18 cellular contexts compared by ENCODE assay signal in the genomic region with DNA sequence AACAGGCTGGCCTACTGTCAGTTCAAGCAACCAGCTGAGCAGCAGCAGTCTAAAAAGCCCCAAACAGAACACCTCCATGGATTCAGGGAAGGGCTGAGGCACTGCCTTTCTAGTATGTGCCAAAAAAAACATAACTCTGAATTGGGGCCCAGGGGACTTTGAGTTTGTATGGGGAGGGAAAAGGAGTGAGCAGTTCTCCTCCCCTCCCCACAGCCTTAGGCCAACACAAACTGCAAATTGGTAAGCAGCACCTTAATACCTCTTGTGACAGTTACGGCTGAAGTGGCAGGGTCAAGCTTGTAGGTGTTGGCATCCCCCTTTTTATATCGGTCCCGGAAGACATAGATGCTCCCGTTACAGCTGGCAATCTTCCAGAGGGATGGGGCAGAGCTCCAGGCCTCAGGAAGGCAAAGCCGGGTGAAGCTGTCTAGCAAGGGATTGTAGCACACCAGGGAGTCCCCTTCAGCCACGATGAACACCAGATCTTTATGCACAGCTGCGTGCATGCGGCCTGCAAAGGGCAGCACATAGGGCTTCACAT. TPM values are rescaled to one million over a fixed set of nuclear protein-coding genes. Genes with fewer than 3 reads are reported as not detected.
DNase-seq lines count a peak whose midpoint lies in the region; ATAC-seq, FAIRE-seq and TF ChIP-seq lines count a peak whose summit lies in the region.
"Had no signal": no experiment of that assay in that cellular context is flagged by ENCODE, and none has a peak within 500 bp of the region (broad histone marks: within the 10 kb centered on the region; RNA-seq: fewer than 3 reads in every experiment).

No MANE protein-coding gene starts in this region.

- no peak overlapping the region for H4K5ac ChIP-seq in H1 (ENCODE audit: insufficient read length, low read depth, low read length)

- no peaks in the 10 kb centered on the region for H3K23me2 ChIP-seq in H1 (ENCODE audit: low read depth, low read length)

- no peak for ATAC-seq in HG03045 (IDR thresholded peaks at IDR 0.05; ENCODE audit: unreplicated experiment)
- no peak for ATAC-seq in activated naive CD4-positive, alpha-beta T cell treated with anti-CD3 and anti-CD28 coated beads, Interleukin-2, amount 50 U/mL, for 72 hours
- ATAC-seq: T-helper 17 cell had no signal

- FAIRE-seq in H1 (lab: Jason Lieb, UNC) = no peak

- peaks cover 8% of the 10 kb centered on the region for H3K4me1 ChIP-seq in A673 (ENCODE audit: insufficient read depth, low read length, poor library complexity, severe bottlenecking)
- peaks cover 0 to 2% (median under 1%) of the 10 kb centered on the region in 4 experiments; a peak in 2 of 7 replicates for H3K4me1 ChIP-seq in H1 (replicated peaks in 1 of 4; ENCODE audit: control insufficient read depth in 3 of 4, insufficient read depth in 4 of 4, low read length in 3 of 4)
- H3K4me1 ChIP-seq in mesenchymal stem cell (ENCODE audit: control insufficient read depth, insufficient read depth, low read depth, low read length) = peaks cover 15% of the 10 kb centered on the region

- H3K9ac ChIP-seq in H1 (replicated peaks in 1 of 4; ENCODE audit: extremely low read depth in 1 of 4, low read depth in 3 of 4, low read length in 3 of 4) = no peak overlapping the region
- H3K9ac ChIP-seq in mesenchymal stem cell (ENCODE audit: low read length) = peak overlapping the region; percentile 79

- H3K4me3 ChIP-seq in A673 (ENCODE audit: low read depth, low read length, poor library complexity, severe bottlenecking) = no peak overlapping the region
- H3K4me3 ChIP-seq in H1 (ENCODE audit: extremely low read depth in 1 of 4, insufficient read depth in 2 of 4, low read depth in 3 of 4, low read length in 4 of 4) = no peak overlapping the region
- peak overlapping the region in 1 of 2 experiments; percentile 46 for H3K4me3 ChIP-seq in mesenchymal stem cell (ENCODE audit: insufficient read depth in 1 of 2, low read depth in 1 of 2, low read length in 2 of 2)
- H3K4me3 ChIP-seq: hepatocyte, prostate gland had no signal

- CTCF ChIA-PET in A673 (lab: Charles Lee) = interaction anchor here (0.6 kb wide), 1 partner anchor 289 kb away, joined by 3 read pairs; no protein-coding TSS in a partner anchor
- CTCF ChIA-PET in H1 (lab: Charles Lee; ENCODE audit: partially characterized antibody) = interaction anchor here (2.0 kb wide), 1 partner anchor 45 kb away, joined by 5 read pairs; no protein-coding TSS in a partner anchor

- H3K79me2 ChIP-seq in H1 (ENCODE audit: control insufficient read depth in 1 of 2, insufficient read depth in 2 of 2, low read length in 2 of 2) = peaks cover 0 to 15% of the 10 kb centered on the region in 2 experiments; a peak in 2 of 4 replicates

- no peak overlapping the region for H3K18ac ChIP-seq in H1 (ENCODE audit: extremely low read depth, low read length)
- no peak overlapping the region for H3K18ac ChIP-seq in mesenchymal stem cell (ENCODE audit: low read depth in 1 of 2, low read length in 2 of 2)

- H2BK15ac ChIP-seq in H1 (ENCODE audit: low read length) (no peak overlapping the region), mesenchymal stem cell (ENCODE audit: low read depth, poor library complexity, severe bottlenecking) (no peak overlapping the region)

- H3K4ac ChIP-seq in H1 (replicated peaks; ENCODE audit: insufficient read length, low read depth, low read length) (no peak overlapping the region), mesenchymal stem cell (ENCODE audit: low read depth in 1 of 2, low read length in 2 of 2) (no peak overlapping the region)

- H4K8ac ChIP-seq in H1 (ENCODE audit: extremely low read depth, insufficient read depth, low read length) (no peak overlapping the region), mesenchymal stem cell (ENCODE audit: low read length) (no peak overlapping the region)

- H2AK5ac ChIP-seq in H1 (ENCODE audit: low read depth, low read length) (no peak overlapping the region), mesenchymal stem cell (ENCODE audit: low read length, severe bottlenecking) (no peak overlapping the region)

- DNase-seq in A673 (ENCODE audit: low spot score) (peak; percentile 57), NCI-H69 (lab: John Stamatoyannopoulos, UW) (peak; percentile 66), H1 (ENCODE audit: low read depth in 1 of 2, low spot score in 2 of 2) (no peak), mesenchymal stem cell (no peak), NCI-H2196 (lab: John Stamatoyannopoulos, UW; ENCODE audit: unreplicated experiment) (no peak), activated T-cell treated with anti-CD3 and anti-CD28 coated beads for 4 hours (no peak)
- no peak for DNase-seq in activated naive CD4-positive, alpha-beta T cell treated with anti-CD3 and anti-CD28 coated beads, Interleukin-2, amount 50 U/mL, for 72 hours (ENCODE audit: low spot score in 2 of 2)
- DNase-seq: ACHN; activated CD4-positive, alpha-beta T cell treated with anti-CD3 and anti-CD28 coated beads, Interleukin-2, amount 50 U/mL, for 4 hours; activated naive CD4-positive, alpha-beta T cell treated with anti-CD3 and anti-CD28 coated beads, Interleukin-2, amount 10 ng/mL, durations not matched to agents 7 days and 5 days; endodermal cell; H7; KBM-7; NCI-H2081; T-helper 17 cell had no signal

- H3K27ac ChIP-seq in A673 (ENCODE audit: low read depth, low read length, poor library complexity, severe bottlenecking) = no peak overlapping the region
- H3K27ac ChIP-seq in H1 (ENCODE audit: low read depth, low read length) = no peak overlapping the region
- peak overlapping the region; percentile 17 for H3K27ac ChIP-seq in mesenchymal stem cell (ENCODE audit: low read length, poor library complexity, severe bottlenecking)
- H3K27ac ChIP-seq: hepatocyte, prostate gland had no signal

- WGBS in H1 (ENCODE audit: extremely low coverage in 1 of 2, insufficient coverage in 1 of 2, insufficient read length in 1 of 2, insufficient replicate concordance in 2 of 2, low coverage in 1 of 2, low lambda C conversion rate in 2 of 2, missing lambda C conversion rate in 1 of 2), 2 experiments = 88% methylated on average over 8 of the region's 8 CpGs; no CpG with 5 or more reads in 1 of the 2 experiments
- 96% methylated on average over 8 of the region's 8 CpGs for WGBS in mesenchymal stem cell

- POLR2A ChIA-PET in A673 (lab: Charles Lee; ENCODE audit: low non-redundant PET) = no interaction called here
- POLR2A ChIA-PET in H1 (lab: Charles Lee; ENCODE audit: partially characterized antibody) = interaction anchor here (0.7 to 4.2 kb wide), 9 partner anchors 9 to 155 kb away, joined by 3 to 25 read pairs (median 5); partner anchors contain the start of genes C1QTNF4, CELF1 and FAM180B

- H3K9me3 ChIP-seq in A673 (ENCODE audit: low read depth, low read length, poor library complexity, severe bottlenecking) (no peaks in the 10 kb centered on the region), H1 (ENCODE audit: insufficient read depth in 2 of 2, low read depth in 1 of 2, low read length in 1 of 2) (no peaks in the 10 kb centered on the region), mesenchymal stem cell (ENCODE audit: control insufficient read depth, low read length) (no peaks in the 10 kb centered on the region)
- H3K9me3 ChIP-seq: prostate gland had no signal

- no peak overlapping the region for H2BK5ac ChIP-seq in H1 (ENCODE audit: low read depth, low read length)
- H2BK5ac ChIP-seq in mesenchymal stem cell (ENCODE audit: low read depth, low read length, poor library complexity, severe bottlenecking) = no peak overlapping the region

- no peak for TF ChIP-seq CTCF in A673 (conservative IDR thresholded peaks at IDR 0.05; ENCODE audit: low read depth, low read length)
- TF ChIP-seq CTCF in H1 (IDR thresholded peaks at IDR 0.05; ENCODE audit: control extremely low read depth in 1 of 3, insufficient read depth in 1 of 3, low read depth in 1 of 3, low read length in 3 of 3) = no peak

- no peak overlapping the region for H3K27ac Mint-ChIP-seq in activated naive CD4-positive, alpha-beta T cell treated with anti-CD3 and anti-CD28 coated beads, Interleukin-2, amount 50 U/mL, for 72 hours
- H3K27ac Mint-ChIP-seq: activated naive CD4-positive, alpha-beta T cell treated with anti-CD3 and anti-CD28 coated beads, Interleukin-2, amount 10 ng/mL, durations not matched to agents 7 days and 5 days; endodermal cell; T-helper 17 cell had no signal

- TF ChIP-seq EP300 in H1 (IDR thresholded peaks at IDR 0.05; ENCODE audit: borderline replicate concordance in 1 of 2, low read depth in 2 of 2, low read length in 2 of 2) = no peak

- no peak overlapping the region for H3K56ac ChIP-seq in H1 (replicated peaks; ENCODE audit: insufficient read length, low read depth, low read length)

- TF ChIP-seq RAD21 in H1 (IDR thresholded peaks at IDR 0.05 in 1 of 2, conservative IDR thresholded peaks at IDR 0.05 in 1 of 2; ENCODE audit: low read depth in 2 of 2, low read length in 2 of 2) = no peak

- no TSS peak for BruUV-seq in A673 (replicated peaks; lab: Mats Ljungman, UMichigan)

- TF ChIP-seq POLR2A in H1 (IDR thresholded peaks at IDR 0.05; ENCODE audit: control extremely low read depth in 1 of 2, low read depth in 2 of 2, low read length in 2 of 2) = no peak

- H3K27me3 ChIP-seq in A673 (replicated peaks; ENCODE audit: insufficient read depth, low read depth, low read length, poor library complexity) = no peaks in the 10 kb centered on the region
- no peaks in the 10 kb centered on the region for H3K27me3 ChIP-seq in H1 (replicated peaks in 1 of 4; ENCODE audit: control insufficient read depth in 3 of 4, extremely low read depth in 1 of 4, insufficient read depth in 3 of 4, low read length in 3 of 4)
- H3K27me3 ChIP-seq in mesenchymal stem cell (ENCODE audit: control insufficient read depth in 1 of 2, insufficient read depth in 1 of 2, low read length in 2 of 2) = no peaks in the 10 kb centered on the region
- H3K27me3 ChIP-seq: hepatocyte had no signal

- no peak overlapping the region for H4K91ac ChIP-seq in H1 (replicated peaks; ENCODE audit: insufficient read length, low read length)
- H4K91ac ChIP-seq in mesenchymal stem cell (ENCODE audit: low read length) = no peak overlapping the region

- intact Hi-C loops in A673 (cut with micrococcal nuclease; ENCODE audit: unreplicated experiment) = no loop called here

- H3K79me1 ChIP-seq in H1 (ENCODE audit: low read depth, low read length) (peaks cover 8% of the 10 kb centered on the region; the same call in 1 of the 2 replicates), mesenchymal stem cell (replicated peaks; ENCODE audit: low read length, poor library complexity, severe bottlenecking) (peaks cover 31% of the 10 kb centered on the region)

- H3K36me3 ChIP-seq in A673 (ENCODE audit: insufficient read depth, low read length, poor library complexity, severe bottlenecking) (peaks cover 62% of the 10 kb centered on the region), H1 (ENCODE audit: control insufficient read depth in 2 of 4, insufficient read depth in 4 of 4, low read length in 3 of 4) (peaks cover 11 to 46% (median 24%) of the 10 kb centered on the region in 4 experiments), mesenchymal stem cell (ENCODE audit: control insufficient read depth in 1 of 2, insufficient read depth in 2 of 2, low read depth in 1 of 2, low read length in 2 of 2) (peaks cover 48 to 67% of the 10 kb centered on the region in 2 experiments)
- H3K36me3 ChIP-seq: prostate gland had no signal

- H2BK20ac ChIP-seq in H1 (ENCODE audit: low read length) = no peak overlapping the region

- peaks cover 0 to 8% of the 10 kb centered on the region in 2 experiments for H4K20me1 ChIP-seq in H1 (replicated peaks in 1 of 2; ENCODE audit: control insufficient read depth in 1 of 2, insufficient read depth in 2 of 2, low read length in 2 of 2)

- H3K9me3 Mint-ChIP-seq in activated naive CD4-positive, alpha-beta T cell treated with anti-CD3 and anti-CD28 coated beads, Interleukin-2, amount 50 U/mL, for 72 hours = no peaks in the 10 kb centered on the region
- H3K9me3 Mint-ChIP-seq: activated naive CD4-positive, alpha-beta T cell treated with anti-CD3 and anti-CD28 coated beads, Interleukin-2, amount 10 ng/mL, durations not matched to agents 7 days and 5 days; endodermal cell had no signal

- no peak overlapping the region for H2BK120ac ChIP-seq in H1 (replicated peaks; ENCODE audit: low read depth, low read length)
- H2BK120ac ChIP-seq in mesenchymal stem cell (ENCODE audit: low read depth, low read length) = no peak overlapping the region

- H3K14ac ChIP-seq in H1 (ENCODE audit: insufficient read length) (no peak overlapping the region), mesenchymal stem cell (ENCODE audit: low read length in 2 of 2) (no peak overlapping the region)

- no peak overlapping the region for H2BK12ac ChIP-seq in H1 (ENCODE audit: low read depth, low read length)
- no peak overlapping the region for H2BK12ac ChIP-seq in mesenchymal stem cell (ENCODE audit: low read length in 2 of 2)

- H2AFZ ChIP-seq in H1 (ENCODE audit: low read length) (no peak overlapping the region), mesenchymal stem cell (ENCODE audit: low read depth, low read length) (no peak overlapping the region)
- H2AFZ ChIP-seq: hepatocyte had no signal

- H3K23ac ChIP-seq in H1 (ENCODE audit: insufficient read length) = no peak overlapping the region
- H3K23ac ChIP-seq in mesenchymal stem cell (ENCODE audit: low read length in 2 of 2) = no peak overlapping the region

- H3K4me2 ChIP-seq in H1 (ENCODE audit: insufficient read depth in 1 of 2, low read depth in 2 of 2, low read length in 2 of 2) (no peak overlapping the region), mesenchymal stem cell (ENCODE audit: low read length, poor library complexity, severe bottlenecking) (no peak overlapping the region)
- H3K4me2 ChIP-seq: hepatocyte had no signal

- H3K36me3 Mint-ChIP-seq in activated naive CD4-positive, alpha-beta T cell treated with anti-CD3 and anti-CD28 coated beads, Interleukin-2, amount 50 U/mL, for 72 hours = peaks cover 9 to 36% of the 10 kb centered on the region in 2 donors

RNA-seq across cellular contexts. Expression of gene KBTBD4, which starts 6.0 kb away (rescaled TPM):
- total RNA-seq in A673 (2021) = 42.8 and 44.0 TPM in 2 replicates
- 12.0 and 14.0 TPM in 2 replicates for total RNA-seq in H1 (2021; fragmentation: NEBNext Ultra II Directional; extraction: Animal tissue kit (Norgen Biotek cat#: 25700))
- polyA plus RNA-seq in H1 (2011; rRNA removed) = 15.8 and 19.5 TPM in 2 replicates
- 16.5 TPM for polyA plus RNA-seq in H1 (2011; cell fraction: cytosol; rRNA removed)
- polyA plus RNA-seq in H1 (2011; cell fraction: nucleus; rRNA removed) = 13.0 TPM
- 17.3 to 20.9 TPM (median 18.4 TPM) in 4 replicates for polyA plus RNA-seq in H1 (2012, experiment 1 of 2)
- polyA plus RNA-seq in H1 (2012, experiment 2 of 2) = 16.9 TPM
- 6.7 TPM for polyA plus RNA-seq in H1 (2013, experiment 1 of 2)
- 6.3 TPM for polyA plus RNA-seq in H1 (2013, experiment 2 of 2)
- 31.4 and 31.8 TPM in 2 replicates for polyA minus RNA-seq in H1 (2011; rRNA and poly(A)+ RNA removed)
- polyA minus RNA-seq in H1 (2011; cell fraction: cytosol; rRNA and poly(A)+ RNA removed) = 9.2 TPM
- 11.4 TPM for polyA minus RNA-seq in H1 (2011; cell fraction: nucleus; rRNA and poly(A)+ RNA removed)
- polyA plus RNA-seq in mesenchymal stem cell (2013, experiment 1 of 2) = 8.3 TPM
- polyA plus RNA-seq in mesenchymal stem cell (2013, experiment 2 of 2) = 8.3 TPM
- total RNA-seq in activated naive CD4-positive, alpha-beta T cell treated with anti-CD3 and anti-CD28 coated beads, Interleukin-2, amount 50 U/mL, for 72 hours = 10 to 100 TPM; 22.1 to 25.4 TPM

RNA-seq across cellular contexts. Expression of gene NDUFS3, which starts 6.1 kb away (rescaled TPM):
- total RNA-seq in A673 (2021) = 412 and 444 TPM in 2 replicates
- 135 and 136 TPM in 2 replicates for total RNA-seq in H1 (2021; fragmentation: NEBNext Ultra II Directional; extraction: Animal tissue kit (Norgen Biotek cat#: 25700))
- 201 and 241 TPM in 2 replicates for polyA plus RNA-seq in H1 (2011; rRNA removed)
- 379 TPM for polyA plus RNA-seq in H1 (2011; cell fraction: cytosol; rRNA removed)
- 109 TPM for polyA plus RNA-seq in H1 (2011; cell fraction: nucleus; rRNA removed)
- 129 to 161 TPM (median 145 TPM) in 4 replicates for polyA plus RNA-seq in H1 (2012, experiment 1 of 2)
- 125 TPM for polyA plus RNA-seq in H1 (2012, experiment 2 of 2)
- polyA plus RNA-seq in H1 (2013, experiment 1 of 2) = 112 TPM
- 113 TPM for polyA plus RNA-seq in H1 (2013, experiment 2 of 2)
- polyA minus RNA-seq in H1 (2011; rRNA and poly(A)+ RNA removed) = 133 and 176 TPM in 2 replicates
- 34.5 TPM for polyA minus RNA-seq in H1 (2011; cell fraction: cytosol; rRNA and poly(A)+ RNA removed)
- polyA minus RNA-seq in H1 (2011; cell fraction: nucleus; rRNA and poly(A)+ RNA removed) = 58.6 TPM
- polyA plus RNA-seq in mesenchymal stem cell (2013, experiment 1 of 2) = 76.5 TPM
- polyA plus RNA-seq in mesenchymal stem cell (2013, experiment 2 of 2) = 83.4 TPM
- 100 to 1,000 TPM; 128 to 158 TPM for total RNA-seq in activated naive CD4-positive, alpha-beta T cell treated with anti-CD3 and anti-CD28 coated beads, Interleukin-2, amount 50 U/mL, for 72 hours

RNA-seq across cellular contexts. Expression of gene PTPMT1, which starts 7.4 kb away (rescaled TPM):
- total RNA-seq in A673 (2021) = 68.1 and 74.3 TPM in 2 replicates
- total RNA-seq in H1 (2021; fragmentation: NEBNext Ultra II Directional; extraction: Animal tissue kit (Norgen Biotek cat#: 25700)) = 44.8 and 48.4 TPM in 2 replicates
- polyA plus RNA-seq in H1 (2011; rRNA removed) = 105 TPM in 2 replicates
- polyA plus RNA-seq in H1 (2011; cell fraction: cytosol; rRNA removed) = 108 TPM
- polyA plus RNA-seq in H1 (2011; cell fraction: nucleus; rRNA removed) = 64.6 TPM
- 52.6 to 82.7 TPM (median 70.7 TPM) in 4 replicates for polyA plus RNA-seq in H1 (2012, experiment 1 of 2)
- polyA plus RNA-seq in H1 (2012, experiment 2 of 2) = 54.0 TPM
- polyA plus RNA-seq in H1 (2013, experiment 1 of 2) = 58.8 TPM
- polyA plus RNA-seq in H1 (2013, experiment 2 of 2) = 68.4 TPM
- 30.8 TPM in 2 replicates for polyA minus RNA-seq in H1 (2011; rRNA and poly(A)+ RNA removed)
- 26.8 TPM for polyA minus RNA-seq in H1 (2011; cell fraction: cytosol; rRNA and poly(A)+ RNA removed)
- 32.4 TPM for polyA minus RNA-seq in H1 (2011; cell fraction: nucleus; rRNA and poly(A)+ RNA removed)
- 55.4 TPM for polyA plus RNA-seq in mesenchymal stem cell (2013, experiment 1 of 2)
- 56.2 TPM for polyA plus RNA-seq in mesenchymal stem cell (2013, experiment 2 of 2)
- total RNA-seq in activated naive CD4-positive, alpha-beta T cell treated with anti-CD3 and anti-CD28 coated beads, Interleukin-2, amount 50 U/mL, for 72 hours = 10 to 100 TPM; 20.4 to 37.5 TPM

RNA-seq across cellular contexts. Expression of gene FAM180B, which starts 13.7 kb away (rescaled TPM):
- 0.28 and 0.62 TPM in 2 replicates for total RNA-seq in A673 (2021)
- not detected in 2 replicates for total RNA-seq in H1 (2021; fragmentation: NEBNext Ultra II Directional; extraction: Animal tissue kit (Norgen Biotek cat#: 25700))
- polyA plus RNA-seq in H1 (2011; rRNA removed) = 0.09 TPM in 1 of 2 replicates, not detected in the other
- polyA plus RNA-seq in H1 (2011; cell fraction: cytosol; rRNA removed) = 0.05 TPM
- polyA plus RNA-seq in H1 (2011; cell fraction: nucleus; rRNA removed) = 0.19 TPM
- polyA plus RNA-seq in H1 (2012, experiment 1 of 2) = 0.15 to 0.25 TPM in 2 of 4 replicates, not detected in the others
- polyA plus RNA-seq in H1 (2012, experiment 2 of 2) = not detected
- polyA plus RNA-seq in H1 (2013, experiment 1 of 2) = 0.04 TPM
- polyA plus RNA-seq in H1 (2013, experiment 2 of 2) = 0.04 TPM
- 0.22 TPM in 1 of 2 replicates, not detected in the other for polyA minus RNA-seq in H1 (2011; rRNA and poly(A)+ RNA removed)
- polyA minus RNA-seq in H1 (2011; cell fraction: cytosol; rRNA and poly(A)+ RNA removed) = not detected
- not detected for polyA minus RNA-seq in H1 (2011; cell fraction: nucleus; rRNA and poly(A)+ RNA removed)
- not detected for polyA plus RNA-seq in mesenchymal stem cell (2013, experiment 1 of 2)
- polyA plus RNA-seq in mesenchymal stem cell (2013, experiment 2 of 2) = not detected
- total RNA-seq in activated naive CD4-positive, alpha-beta T cell treated with anti-CD3 and anti-CD28 coated beads, Interleukin-2, amount 50 U/mL, for 72 hours = under 1 TPM in 1 of 2 donors, not detected in 1; 0.18 TPM
- total RNA-seq: H7, prostate gland had no signal
- polyA plus RNA-seq: hepatocyte had no signal

RNA-seq across cellular contexts. Expression of gene CELF1, which starts 19.9 kb away (rescaled TPM):
- total RNA-seq in A673 (2021) = 246 and 257 TPM in 2 replicates
- total RNA-seq in H1 (2021; fragmentation: NEBNext Ultra II Directional; extraction: Animal tissue kit (Norgen Biotek cat#: 25700)) = 194 and 197 TPM in 2 replicates
- 114 and 131 TPM in 2 replicates for polyA plus RNA-seq in H1 (2011; rRNA removed)
- 135 TPM for polyA plus RNA-seq in H1 (2011; cell fraction: cytosol; rRNA removed)
- polyA plus RNA-seq in H1 (2011; cell fraction: nucleus; rRNA removed) = 213 TPM
- polyA plus RNA-seq in H1 (2012, experiment 1 of 2) = 82.0 to 123 TPM (median 102 TPM) in 4 replicates
- 25.4 TPM for polyA plus RNA-seq in H1 (2012, experiment 2 of 2)
- polyA plus RNA-seq in H1 (2013, experiment 1 of 2) = 111 TPM
- 108 TPM for polyA plus RNA-seq in H1 (2013, experiment 2 of 2)
- 334 and 403 TPM in 2 replicates for polyA minus RNA-seq in H1 (2011; rRNA and poly(A)+ RNA removed)
- polyA minus RNA-seq in H1 (2011; cell fraction: cytosol; rRNA and poly(A)+ RNA removed) = 111 TPM
- polyA minus RNA-seq in H1 (2011; cell fraction: nucleus; rRNA and poly(A)+ RNA removed) = 192 TPM
- polyA plus RNA-seq in mesenchymal stem cell (2013, experiment 1 of 2) = 44.3 TPM
- 44.0 TPM for polyA plus RNA-seq in mesenchymal stem cell (2013, experiment 2 of 2)
- total RNA-seq in activated naive CD4-positive, alpha-beta T cell treated with anti-CD3 and anti-CD28 coated beads, Interleukin-2, amount 50 U/mL, for 72 hours = 100 to 1,000 TPM; 105 to 128 TPM

Comparison
In these comparisons a context has a peak if more than half of its experiments do, and no peak if none do; other contexts are left out.
1. DNase-seq: peak in A673 (single experiment) and NCI-H69 (single experiment); none in H1 (0 of 2), mesenchymal stem cell (single experiment), NCI-H2196 (single experiment), activated naive CD4-positive, alpha-beta T cell treated with anti-CD3 and anti-CD28 coated beads, Interleukin-2, amount 50 U/mL, for 72 hours (0 of 2) and activated T-cell treated with anti-CD3 and anti-CD28 coated beads for 4 hours (single experiment).